16 cellular contexts compared by ENCODE assay signal in genomic region chr20:10304474-10305046, GRCh38.
DNase-seq lines count a peak whose midpoint lies in the region; ATAC-seq and TF ChIP-seq lines count a peak whose summit lies in the region.
"Had no signal": no experiment of that assay in that cellular context is flagged by ENCODE, and none has a peak within 500 bp of the region (broad histone marks: within the 10 kb centered on the region; RNA-seq: fewer than 3 reads in every experiment).

No MANE protein-coding gene starts in this region.

- H2BK5ac ChIP-seq in mesenchymal stem cell (ENCODE audit: low read depth, low read length, poor library complexity, severe bottlenecking), result no peak overlapping the region

- H4K20me1 ChIP-seq in PC-9 (ENCODE audit: insufficient read depth) (no peaks in the 10 kb centered on the region), GM23248 (ENCODE audit: insufficient read depth) (no peaks in the 10 kb centered on the region)

- 83% methylated on average over 1 of the region's 3 CpGs for WGBS in mesenchymal stem cell
- 76 to 84% methylated on average over 3 of the region's 3 CpGs for WGBS in GM23248 (ENCODE audit: low coverage in 1 of 2, low lambda C conversion rate in 2 of 2, missing lambda C conversion rate in 2 of 2), 2 experiments

- H3K27me3 ChIP-seq in PC-9 (ENCODE audit: insufficient read depth, low read depth), result no peaks in the 10 kb centered on the region
- peaks cover 0 to 7% of the 10 kb centered on the region in 2 experiments for H3K27me3 ChIP-seq in mesenchymal stem cell (ENCODE audit: control insufficient read depth in 1 of 2, insufficient read depth in 1 of 2, low read length in 2 of 2)
- peaks cover 47% of the 10 kb centered on the region for H3K27me3 ChIP-seq in GM23248 (replicated peaks; ENCODE audit: insufficient read depth)

- H2BK15ac ChIP-seq in mesenchymal stem cell (ENCODE audit: low read depth, poor library complexity, severe bottlenecking), result no peak overlapping the region

- no peaks in the 10 kb centered on the region for H3K9me2 ChIP-seq in PC-9 (ENCODE audit: insufficient read depth)
- H3K9me2 ChIP-seq in GM23248 (ENCODE audit: insufficient read depth), result no peaks in the 10 kb centered on the region

- 0 out of 2 replicates have a peak overlapping the region, but pooled peaks have one; percentile 2 for H3K4me2 ChIP-seq in PC-9
- H3K4me2 ChIP-seq in mesenchymal stem cell (ENCODE audit: low read length, poor library complexity, severe bottlenecking), result no peak overlapping the region
- H3K4me2 ChIP-seq in GM23248 (ENCODE audit: unreplicated experiment), result no peak overlapping the region

- H3K27ac ChIP-seq in PC-9 (no peak overlapping the region), mesenchymal stem cell (ENCODE audit: low read length, poor library complexity, severe bottlenecking) (no peak overlapping the region), GM23248 (no peak overlapping the region)
- H3K27ac ChIP-seq: C4-2B, HL-60 had no signal

- no peak for TF ChIP-seq CTCF in PC-9 (conservative IDR thresholded peaks at IDR 0.05)

- H3K4me1 ChIP-seq in PC-9 (replicated peaks; ENCODE audit: insufficient read depth) (peaks cover 52% of the 10 kb centered on the region), mesenchymal stem cell (ENCODE audit: control insufficient read depth, insufficient read depth, low read depth, low read length) (peaks cover 3% of the 10 kb centered on the region), GM23248 (ENCODE audit: insufficient read depth) (peaks cover 29% of the 10 kb centered on the region)
- H3K4me1 ChIP-seq: Caco-2 had no signal

- in situ Hi-C loops in GM23248 (cut with MboI), result no loop called here

- no peak overlapping the region for H3K4me3 ChIP-seq in PC-9
- no peak overlapping the region for H3K4me3 ChIP-seq in mesenchymal stem cell (ENCODE audit: insufficient read depth in 1 of 2, low read depth in 1 of 2, low read length in 2 of 2)
- no peak overlapping the region for H3K4me3 ChIP-seq in GM23248
- H3K4me3 ChIP-seq: K562 had no signal

- H3K4ac ChIP-seq in mesenchymal stem cell (ENCODE audit: low read depth in 1 of 2, low read length in 2 of 2), result no peak overlapping the region

- H3K36me3 ChIP-seq in PC-9 (ENCODE audit: low read depth) (no peaks in the 10 kb centered on the region), mesenchymal stem cell (ENCODE audit: control insufficient read depth in 1 of 2, insufficient read depth in 2 of 2, low read depth in 1 of 2, low read length in 2 of 2) (no peaks in the 10 kb centered on the region), GM23248 (ENCODE audit: low read depth) (no peaks in the 10 kb centered on the region)

- intact Hi-C loops in PC-9 (cut with micrococcal nuclease; ENCODE audit: unreplicated experiment), result loop anchor here (5.0 kb wide), 1 partner anchor 113 kb away; no protein-coding TSS in a partner anchor

- CTCF ChIA-PET in PC-9 (lab: Charles Lee), result no interaction called here

- H2AK5ac ChIP-seq in mesenchymal stem cell (ENCODE audit: low read length, severe bottlenecking), result no peak overlapping the region

- H3K9me3 ChIP-seq in PC-9 (ENCODE audit: insufficient read depth, low read depth) (no peaks in the 10 kb centered on the region), mesenchymal stem cell (ENCODE audit: control insufficient read depth, low read length) (no peaks in the 10 kb centered on the region), GM23248 (ENCODE audit: low read depth) (no peaks in the 10 kb centered on the region)
- H3K9me3 ChIP-seq: Caco-2 had no signal

- H2BK12ac ChIP-seq in mesenchymal stem cell (ENCODE audit: low read length in 2 of 2), result no peak overlapping the region

- H3F3A ChIP-seq in PC-9 (ENCODE audit: insufficient read depth, low read depth) (peaks cover 20% of the 10 kb centered on the region), GM23248 (ENCODE audit: insufficient read depth) (peaks cover 22% of the 10 kb centered on the region)

- peak; percentile 41 for DNase-seq in HCEC 1CT
- peak in 1 of 2 experiments; percentile 61 for DNase-seq in PC-9
- DNase-seq in fibroblast of gingiva (ENCODE audit: low read depth), result peak; percentile 15
- DNase-seq in mesenchymal stem cell, result peak; percentile 52
- DNase-seq in GM23248, result no peak
- DNase-seq in DMS79 treated with DMSO at 0.1 percent for 48 hours (lab: John Stamatoyannopoulos, UW), result no peak
- no peak for DNase-seq in left lobe of liver (ENCODE audit: low spot score)
- no peak for DNase-seq in globus pallidus (ENCODE audit: low spot score)
- DNase-seq: AML-193; Caco-2; CD4-positive, alpha-beta T cell; GF-D8; H9 had no signal

- BruUV-seq in PC-9 (replicated peaks; lab: Mats Ljungman, UMichigan), result no TSS peak

- H4K8ac ChIP-seq in mesenchymal stem cell (ENCODE audit: low read length), result no peak overlapping the region

- H3K79me2 ChIP-seq in PC-9 (ENCODE audit: low read depth) (no peaks in the 10 kb centered on the region), GM23248 (ENCODE audit: insufficient read depth) (no peaks in the 10 kb centered on the region)

- H3K14ac ChIP-seq in mesenchymal stem cell (ENCODE audit: low read length in 2 of 2), result no peak overlapping the region

- POLR2A ChIA-PET in PC-9 (lab: Charles Lee; ENCODE audit: unreplicated experiment), result no interaction called here

- H3K79me1 ChIP-seq in mesenchymal stem cell (replicated peaks; ENCODE audit: low read length, poor library complexity, severe bottlenecking), result no peaks in the 10 kb centered on the region

- no peak overlapping the region for H2AFZ ChIP-seq in PC-9
- no peak overlapping the region for H2AFZ ChIP-seq in mesenchymal stem cell (ENCODE audit: low read depth, low read length)
- no peak overlapping the region for H2AFZ ChIP-seq in GM23248

- H3K23ac ChIP-seq in mesenchymal stem cell (ENCODE audit: low read length in 2 of 2), result no peak overlapping the region

- H3K18ac ChIP-seq in mesenchymal stem cell (ENCODE audit: low read depth in 1 of 2, low read length in 2 of 2), result no peak overlapping the region

- H2BK120ac ChIP-seq in mesenchymal stem cell (ENCODE audit: low read depth, low read length), result no peak overlapping the region

- H3K9ac ChIP-seq in mesenchymal stem cell (ENCODE audit: low read length) (no peak overlapping the region), GM23248 (no peak overlapping the region)

- no peak overlapping the region for H4K91ac ChIP-seq in mesenchymal stem cell (ENCODE audit: low read length)

- no peak for ATAC-seq in left lobe of liver
- ATAC-seq: K562 had no signal

Comparison
In these comparisons a context has a peak if more than half of its experiments do, and no peak if none do; other contexts are left out.
1. DNase-seq: peak in HCEC 1CT (single experiment), fibroblast of gingiva (single experiment) and mesenchymal stem cell (single experiment); none in GM23248 (single experiment), DMS79 treated with DMSO at 0.1 percent for 48 hours (single experiment), left lobe of liver (single experiment) and globus pallidus (single experiment).